In the genomic region with DNA sequence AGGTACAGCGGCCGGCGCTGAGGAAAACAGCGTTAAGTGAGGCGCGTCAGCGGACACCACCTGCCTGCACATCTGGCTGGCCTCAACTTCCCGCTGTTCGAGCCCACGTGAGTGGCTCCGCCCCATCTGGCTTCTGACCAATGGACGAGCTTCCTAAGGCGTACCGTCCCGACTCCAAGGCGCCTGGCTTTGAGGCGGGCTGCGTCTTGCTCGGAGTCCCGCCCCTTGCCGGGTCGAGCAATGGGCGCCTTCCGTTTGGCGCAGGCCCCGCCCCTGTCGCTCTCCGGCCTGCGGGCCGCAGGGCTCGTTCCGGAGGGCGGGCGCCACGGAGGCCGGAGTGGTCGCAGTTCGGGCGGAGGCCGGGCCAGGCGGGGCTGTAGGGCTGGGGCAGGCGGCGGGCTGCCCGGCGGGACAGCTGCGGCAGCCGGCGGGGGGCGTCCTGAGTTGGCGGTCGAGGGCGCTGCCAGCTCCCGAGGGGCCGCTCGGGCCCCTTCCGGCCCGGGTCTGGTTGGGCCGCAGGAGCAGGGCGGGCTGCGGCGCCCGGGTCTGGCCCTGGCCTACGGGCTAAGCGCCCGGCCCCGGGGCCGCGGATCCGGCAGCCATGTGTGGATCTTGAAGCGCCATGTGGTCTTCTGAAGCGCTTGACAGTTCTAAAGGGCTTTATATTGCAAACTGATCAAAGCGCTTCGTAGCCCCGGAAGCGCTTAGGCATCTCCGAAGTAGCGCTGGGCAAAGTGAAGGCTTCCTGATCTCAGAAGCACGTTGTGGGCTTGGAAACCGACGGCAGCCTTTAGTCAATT, we compare ENCODE assay signal across 8 cellular contexts. TPM values are rescaled to one million over a fixed set of nuclear protein-coding genes. Genes with fewer than 3 reads are reported as not detected.
DNase-seq lines count a peak whose midpoint lies in the region; ATAC-seq and TF ChIP-seq lines count a peak whose summit lies in the region.

A gene with protein sequence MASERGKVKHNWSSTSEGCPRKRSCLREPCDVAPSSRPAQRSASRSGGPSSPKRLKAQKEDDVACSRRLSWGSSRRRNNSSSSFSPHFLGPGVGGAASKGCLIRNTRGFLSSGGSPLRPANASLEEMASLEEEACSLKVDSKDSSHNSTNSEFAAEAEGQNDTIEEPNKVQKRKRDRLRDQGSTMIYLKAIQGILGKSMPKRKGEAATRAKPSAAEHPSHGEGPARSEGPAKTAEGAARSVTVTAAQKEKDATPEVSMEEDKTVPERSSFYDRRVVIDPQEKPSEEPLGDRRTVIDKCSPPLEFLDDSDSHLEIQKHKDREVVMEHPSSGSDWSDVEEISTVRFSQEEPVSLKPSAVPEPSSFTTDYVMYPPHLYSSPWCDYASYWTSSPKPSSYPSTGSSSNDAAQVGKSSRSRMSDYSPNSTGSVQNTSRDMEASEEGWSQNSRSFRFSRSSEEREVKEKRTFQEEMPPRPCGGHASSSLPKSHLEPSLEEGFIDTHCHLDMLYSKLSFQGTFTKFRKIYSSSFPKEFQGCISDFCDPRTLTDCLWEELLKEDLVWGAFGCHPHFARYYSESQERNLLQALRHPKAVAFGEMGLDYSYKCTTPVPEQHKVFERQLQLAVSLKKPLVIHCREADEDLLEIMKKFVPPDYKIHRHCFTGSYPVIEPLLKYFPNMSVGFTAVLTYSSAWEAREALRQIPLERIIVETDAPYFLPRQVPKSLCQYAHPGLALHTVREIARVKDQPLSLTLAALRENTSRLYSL (plus strand): TSS at position 276 of the 800 bp plus-strand sequence. CDS start 742 bp downstream, outside the sequence.

- H3K4me3 ChIP-seq in trophoblast cell (ENCODE audit: low read depth, low read length) (peak within 1 kb of the TSS; percentile 69), tibial nerve (peak within 1 kb of the TSS; percentile 84 to 98 (median 87))

- peak within 1 kb of the TSS; percentile 81 for H3K18ac ChIP-seq in trophoblast cell (ENCODE audit: low read length)

- peak within 1 kb of the TSS; percentile 75 for H2BK120ac ChIP-seq in trophoblast cell (ENCODE audit: insufficient read depth, low read length, poor library complexity)

- H3K9ac ChIP-seq in trophoblast cell (ENCODE audit: low read length): peak within 1 kb of the TSS; percentile 11

- H3K4me1 Mint-ChIP-seq in activated naive CD8-positive, alpha-beta T cell treated with anti-CD3 and anti-CD28 coated beads, Interleukin-2, amount 50 U/mL, for 24 hours: peaks cover 66% of the 10 kb centered on the region

- H3K9me3 Mint-ChIP-seq in activated naive CD8-positive, alpha-beta T cell treated with anti-CD3 and anti-CD28 coated beads, Interleukin-2, amount 50 U/mL, for 24 hours: peaks cover 24% of the 10 kb centered on the region

- H3K9me3 ChIP-seq in trophoblast cell (ENCODE audit: insufficient read depth, low read depth, low read length) (peaks cover 5% of the 10 kb centered on the region), tibial nerve (peaks cover 0 to 20% (median 0%) of the 10 kb centered on the region in 4 donors)

- DNase-seq in GM13976 (ENCODE audit: low spot score) (peak; percentile 100), NCI-H1436 treated with DMSO at 0.1 percent for 48 hours (lab: John Stamatoyannopoulos, UW) (peak; percentile 2), T follicular helper cell (ENCODE audit: low read depth) (peak; percentile 86), cardiac septum (ENCODE audit: low spot score) (peak; percentile 99), trophoblast cell (peak; percentile 99 to 100), tibial nerve (ENCODE audit: low spot score in 2 of 2) (peak; percentile 93 to 96)
- DNase-seq in activated naive CD8-positive, alpha-beta T cell treated with anti-CD3 and anti-CD28 coated beads, Interleukin-2, amount 50 U/mL, for 24 hours: peak; percentile 92

- H3K4me3 Mint-ChIP-seq in activated naive CD8-positive, alpha-beta T cell treated with anti-CD3 and anti-CD28 coated beads, Interleukin-2, amount 50 U/mL, for 24 hours: peak within 1 kb of the TSS; percentile 96

- H3K4me1 ChIP-seq in trophoblast cell (ENCODE audit: control insufficient read depth in 1 of 2, insufficient read depth in 2 of 2, low read length in 2 of 2): peaks cover 8% of the 10 kb centered on the region in 2 experiments
- H3K4me1 ChIP-seq in tibial nerve: peaks cover 0 to 37% (median 23%) of the 10 kb centered on the region in 4 donors

- ATAC-seq in HG02852 (IDR thresholded peaks at IDR 0.05; ENCODE audit: unreplicated experiment): peak; percentile 96
- ATAC-seq in activated naive CD8-positive, alpha-beta T cell treated with anti-CD3 and anti-CD28 coated beads, Interleukin-2, amount 50 U/mL, for 24 hours: peak; percentile 87

- H3K27ac ChIP-seq in trophoblast cell (ENCODE audit: low read depth, low read length): no peak within 1 kb of the TSS
- H3K27ac ChIP-seq in tibial nerve: peak within 1 kb of the TSS; percentile 78 to 96 (median 90)

- in situ Hi-C loops in GM13976 (cut with MboI; ENCODE audit: low sequenced_read_pairs, unreplicated experiment): no loop called here

- WGBS in trophoblast cell (ENCODE audit: extremely low coverage, insufficient coverage, insufficient read length): no CpG with 5 or more reads among the region's 80 CpGs
- 0 to 1% methylated on average over 22 to 55 of the region's 80 CpGs for WGBS in tibial nerve, 2 donors

- H3K4me2 ChIP-seq in trophoblast cell (ENCODE audit: low read length): peak within 1 kb of the TSS; percentile 74

- intact Hi-C loops in cardiac septum (cut with DNase I): loop anchor here (5.0 kb wide), 1 partner anchor 69 kb away; no protein-coding TSS in a partner anchor

- peak within 1 kb of the TSS; percentile 61 for H2AFZ ChIP-seq in trophoblast cell (ENCODE audit: insufficient read depth, low read length, poor library complexity)

- H3K27me3 Mint-ChIP-seq in activated naive CD8-positive, alpha-beta T cell treated with anti-CD3 and anti-CD28 coated beads, Interleukin-2, amount 50 U/mL, for 24 hours: no peaks in the 10 kb centered on the region

- peak within 1 kb of the TSS; percentile 33 for H2BK5ac ChIP-seq in trophoblast cell (ENCODE audit: low read depth, low read length, poor library complexity)

- H3K4ac ChIP-seq in trophoblast cell (ENCODE audit: low read depth, low read length): peak within 1 kb of the TSS; percentile 94

- H3K27me3 ChIP-seq in trophoblast cell (ENCODE audit: insufficient read depth, low read length) (no peaks in the 10 kb centered on the region), tibial nerve (no peaks in the 10 kb centered on the region)

- H4K12ac ChIP-seq in trophoblast cell (ENCODE audit: low read depth, low read length): peak within 1 kb of the TSS; percentile 89

- peak; percentile 66 to 89 for TF ChIP-seq POLR2A in tibial nerve (IDR thresholded peaks at IDR 0.05)

- no peak for TF ChIP-seq CTCF in GM13976 (IDR thresholded peaks at IDR 0.05; ENCODE audit: borderline replicate concordance, control extremely low read depth, extremely low read depth, insufficient read depth, missing control alignments)
- peak in 2 of 5 experiments; percentile 7 to 45 for TF ChIP-seq CTCF in tibial nerve (IDR thresholded peaks at IDR 0.05)

- H2AK5ac ChIP-seq in trophoblast cell (ENCODE audit: low read length): peak within 1 kb of the TSS; percentile 97

- H3K79me1 ChIP-seq in trophoblast cell (ENCODE audit: low read length): peaks cover 10% of the 10 kb centered on the region

- H3K14ac ChIP-seq in trophoblast cell (ENCODE audit: low read length): peak within 1 kb of the TSS; percentile 92

- H4K8ac ChIP-seq in trophoblast cell (ENCODE audit: low read depth, low read length): peak within 1 kb of the TSS; percentile 75

- H3K36me3 ChIP-seq in trophoblast cell (ENCODE audit: control insufficient read depth in 1 of 2, insufficient read depth in 2 of 2, low read length in 2 of 2): peaks cover 4 to 6% of the 10 kb centered on the region in 2 experiments
- H3K36me3 ChIP-seq in tibial nerve: peaks cover 0 to 30% (median 0%) of the 10 kb centered on the region in 3 donors

- H2BK12ac ChIP-seq in trophoblast cell (ENCODE audit: low read length): peak within 1 kb of the TSS; percentile 23

- H3K36me3 Mint-ChIP-seq in activated naive CD8-positive, alpha-beta T cell treated with anti-CD3 and anti-CD28 coated beads, Interleukin-2, amount 50 U/mL, for 24 hours (ENCODE audit: low read depth): peaks cover 75% of the 10 kb centered on the region

- peak within 1 kb of the TSS; percentile 95 for H3K27ac Mint-ChIP-seq in activated naive CD8-positive, alpha-beta T cell treated with anti-CD3 and anti-CD28 coated beads, Interleukin-2, amount 50 U/mL, for 24 hours

- H3K23ac ChIP-seq in trophoblast cell (ENCODE audit: low read length): no peak within 1 kb of the TSS

- TF ChIP-seq EP300 in tibial nerve (IDR thresholded peaks at IDR 0.05): peak; percentile 55 to 83

- peaks cover 9% of the 10 kb centered on the region for H3K79me2 ChIP-seq in trophoblast cell (ENCODE audit: control insufficient read depth, insufficient read depth, low read length, poor library complexity)

- H4K91ac ChIP-seq in trophoblast cell (ENCODE audit: low read depth, low read length): peak within 1 kb of the TSS; percentile 77

RNA-seq across cellular contexts. Expression of the gene that starts here (rescaled TPM):
- total RNA-seq in cardiac septum (19.8 TPM), tibial nerve (10 to 100 TPM; 21.2 to 28.9 (median 28.5) TPM)
- 12.9 and 13.5 TPM in 2 replicates for polyA plus RNA-seq in trophoblast cell (2013)

Comparison
In these comparisons a context has a peak if more than half of its experiments do, and no peak if none do; other contexts are left out.
1. DNase-seq: peak in every context shown above with its lines; median percentile 100 in GM13976; 100 in trophoblast cell; 99 in cardiac septum; 94 in tibial nerve; 92 in activated naive CD8-positive, alpha-beta T cell treated with anti-CD3 and anti-CD28 coated beads, Interleukin-2, amount 50 U/mL, for 24 hours; 86 in T follicular helper cell; 2 in NCI-H1436 treated with DMSO at 0.1 percent for 48 hours.